Comparison of ENCODE assay signal across 27 cellular contexts in the genomic region with DNA sequence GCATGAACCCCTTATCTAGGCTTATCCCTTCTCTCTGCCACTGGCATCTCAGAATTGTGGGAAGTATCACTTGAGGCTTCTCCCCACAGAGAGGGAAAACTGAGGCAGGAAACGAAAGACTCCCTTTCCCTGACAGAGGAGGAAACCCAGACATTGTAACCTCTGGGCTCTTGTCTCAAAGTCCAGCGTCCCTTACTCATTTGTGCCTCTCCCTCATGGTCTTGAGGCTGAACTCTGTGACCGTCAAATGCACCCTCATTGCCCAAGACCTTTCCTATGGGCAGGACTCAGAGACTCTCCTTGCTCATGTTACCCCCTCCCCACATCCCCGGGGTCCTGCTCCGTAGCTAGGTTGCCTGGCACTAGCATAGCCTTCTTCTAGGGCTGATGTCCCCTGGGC. TPM values are rescaled to one million over a fixed set of nuclear protein-coding genes. Genes with fewer than 3 reads are reported as not detected.
"Had no signal": no experiment of that assay in that cellular context is flagged by ENCODE, and none has a peak within 500 bp of the region (broad histone marks: within the 10 kb centered on the region; RNA-seq: fewer than 3 reads in every experiment).

No MANE protein-coding gene starts in this region.

- H3K4me1 ChIP-seq: prostate gland had no signal

- H3K9me3 Mint-ChIP-seq: effector memory CD8-positive, alpha-beta T cell; immature natural killer cell; natural killer cell; stimulated activated effector memory CD8-positive, alpha-beta T cell treated with anti-CD3 and anti-CD28 coated beads, Interleukin-12 subunit alpha, Interleukin-12 subunit beta, amount 100 ng/mL, for 72 hours had no signal

- ATAC-seq: effector memory CD8-positive, alpha-beta T cell; left ventricle myocardium superior; lower lobe of right lung; natural killer cell; pancreas; sciatic nerve; stimulated activated effector memory CD8-positive, alpha-beta T cell treated with anti-CD3 and anti-CD28 coated beads, Interleukin-12 subunit alpha, Interleukin-12 subunit beta, amount 100 ng/mL, for 72 hours had no signal

- H3K36me3 Mint-ChIP-seq: immature natural killer cell, natural killer cell had no signal

- H3K27me3 ChIP-seq: esophagus squamous epithelium, pancreas, right atrium auricular region, testis, tibial artery had no signal

- H3K27ac ChIP-seq: esophagus squamous epithelium, lower lobe of right lung, pancreas, prostate gland, right atrium auricular region, testis, tibial artery, upper lobe of left lung had no signal

- H3K36me3 ChIP-seq: pancreas, prostate gland had no signal

- H3K4me3 ChIP-seq: esophagus squamous epithelium, lower lobe of right lung, pancreas, prostate gland, right atrium auricular region, testis, tibial artery, upper lobe of left lung had no signal

- H3K27ac Mint-ChIP-seq: stimulated activated effector memory CD8-positive, alpha-beta T cell treated with anti-CD3 and anti-CD28 coated beads, Interleukin-12 subunit alpha, Interleukin-12 subunit beta, amount 100 ng/mL, for 72 hours had no signal

- H3K27me3 Mint-ChIP-seq: effector memory CD8-positive, alpha-beta T cell had no signal

- H3K4me3 Mint-ChIP-seq: effector memory CD8-positive, alpha-beta T cell; immature natural killer cell; natural killer cell; stimulated activated effector memory CD8-positive, alpha-beta T cell treated with anti-CD3 and anti-CD28 coated beads, Interleukin-12 subunit alpha, Interleukin-12 subunit beta, amount 100 ng/mL, for 72 hours had no signal

- DNase-seq: cerebellar nuclear complex; cortex of kidney; effector memory CD8-positive, alpha-beta T cell; erythroblast; esophagus squamous epithelium; foreskin melanocyte; hypothalamus; immature natural killer cell; islet precursor cell; kidney glomerular epithelial cell; left ventricle myocardium superior; lower lobe of right lung; natural killer cell; nucleus accumbens; pancreas; stimulated activated CD4-positive, alpha-beta T cell treated with anti-CD3 and anti-CD28 coated beads, Interleukin-2, amount 100 ng/mL, for 24 hours; stimulated activated CD4-positive, alpha-beta T cell treated with anti-CD3 and anti-CD28 coated beads, Interleukin-4, amount 100 ng/mL, for 24 hours; stimulated activated naive CD4-positive, alpha-beta T cell treated with Interleukin-2 at 50 U/mL for 16 hours; testis; tibial artery; upper lobe of left lung had no signal

- FAIRE-seq: endometrium, pancreas, urothelium cell line had no signal

- H3K9me3 ChIP-seq: esophagus squamous epithelium, lower lobe of right lung, pancreas, prostate gland, right atrium auricular region, testis, tibial artery, upper lobe of left lung had no signal

RNA-seq across cellular contexts. Expression of a gene that starts 33.2 kb away (rescaled TPM):
- polyA plus RNA-seq: immature natural killer cell had no signal
